Comparison of ENCODE assay signal across 17 cellular contexts in genomic region chr20:51526754-51527153, GRCh38. TPM values are rescaled to one million over a fixed set of nuclear protein-coding genes. Genes with fewer than 3 reads are reported as not detected.
DNase-seq lines count a peak whose midpoint lies in the region; ATAC-seq and TF ChIP-seq lines count a peak whose summit lies in the region.
"Had no signal": no experiment of that assay in that cellular context is flagged by ENCODE, and none has a peak within 500 bp of the region (broad histone marks: within the 10 kb centered on the region; RNA-seq: fewer than 3 reads in every experiment).

No MANE protein-coding gene starts in this region.

- peak; percentile 34 for DNase-seq in NCI-H1105 treated with DMSO at 0.1 percent for 48 hours (lab: John Stamatoyannopoulos, UW)
- no peak for DNase-seq in NCI-H1105 (lab: John Stamatoyannopoulos, UW)
- no peak for DNase-seq in CD4-positive, alpha-beta T cell
- DNase-seq in T-helper 17 cell, result no peak
- no peak for DNase-seq in immature natural killer cell
- no peak for DNase-seq in islet precursor cell
- no peak for DNase-seq in KBM-7
- DNase-seq: 8988T; head of caudate nucleus; mesenchymal stem cell; MM.1S; NCI-H2081 treated with DMSO at 0.1 percent for 48 hours; nucleus accumbens; sigmoid colon; stimulated activated CD4-positive, alpha-beta T cell treated with anti-CD3 and anti-CD28 coated beads, Interleukin-4, amount 100 ng/mL, for 24 hours; trophoblast cell had no signal

- peaks cover 35% of the 10 kb centered on the region for H3K36me3 Mint-ChIP-seq in CD4-positive, alpha-beta T cell (ENCODE audit: low read depth)
- peaks cover 5% of the 10 kb centered on the region for H3K36me3 Mint-ChIP-seq in T-helper 17 cell (ENCODE audit: low read depth)
- peaks cover 9 to 26% (median 12%) of the 10 kb centered on the region in 3 donors for H3K36me3 Mint-ChIP-seq in immature natural killer cell

- H3K27ac Mint-ChIP-seq in CD4-positive, alpha-beta T cell, result peak overlapping the region; percentile 88
- H3K27ac Mint-ChIP-seq in T-helper 17 cell (peak overlapping the region; percentile 98), immature natural killer cell (peak overlapping the region; percentile 93 to 100 (median 98))

- no peaks in the 10 kb centered on the region for H3K27me3 Mint-ChIP-seq in CD4-positive, alpha-beta T cell
- H3K27me3 Mint-ChIP-seq in T-helper 17 cell, result no peaks in the 10 kb centered on the region
- peaks cover 5 to 25% (median 11%) of the 10 kb centered on the region in 3 donors for H3K27me3 Mint-ChIP-seq in immature natural killer cell (ENCODE audit: low read depth in 3 of 3)

- POLR2A ChIA-PET in CD4-positive, alpha-beta T cell (lab: Charles Lee), result interaction anchor here (1.4 to 1.7 kb wide), 3 partner anchors 12 to 14 kb away, joined by 4 read pairs; no protein-coding TSS in a partner anchor

- H3K4me3 Mint-ChIP-seq in CD4-positive, alpha-beta T cell, result no peak overlapping the region
- peak overlapping the region; percentile 75 for H3K4me3 Mint-ChIP-seq in T-helper 17 cell
- peak overlapping the region; percentile 82 to 83 (median 82) for H3K4me3 Mint-ChIP-seq in immature natural killer cell

- H3K27ac ChIP-seq in CD4-positive, alpha-beta T cell (ENCODE audit: low read depth, low read length), result no peak overlapping the region
- H3K27ac ChIP-seq: sigmoid colon had no signal

- no peak for ATAC-seq in CD4-positive, alpha-beta T cell (ENCODE audit: poor library complexity)
- ATAC-seq in T-helper 17 cell, result no peak
- ATAC-seq in HG02870 (IDR thresholded peaks at IDR 0.05; ENCODE audit: unreplicated experiment), result no peak

- no peaks in the 10 kb centered on the region for H3K9me3 Mint-ChIP-seq in CD4-positive, alpha-beta T cell
- H3K9me3 Mint-ChIP-seq in immature natural killer cell, result no peaks in the 10 kb centered on the region

- no peak for TF ChIP-seq CTCF in CD4-positive, alpha-beta T cell (IDR thresholded peaks at IDR 0.05)

- intact Hi-C loops in CD4-positive, alpha-beta T cell (cut with DNase I, micrococcal nuclease), result no loop called here

- H3K9me3 ChIP-seq in CD4-positive, alpha-beta T cell (ENCODE audit: control insufficient read depth, low read length), result no peaks in the 10 kb centered on the region
- no peaks in the 10 kb centered on the region for H3K9me3 ChIP-seq in T-helper 17 cell (ENCODE audit: control insufficient read depth, low read length, poor library complexity, severe bottlenecking)
- H3K9me3 ChIP-seq: sigmoid colon had no signal

- in situ Hi-C loops in KBM-7 (cut with MboI; ENCODE audit: low pct_unique_long_range_greater_than_20kb, low sequenced_read_pairs), result no loop called here

- H3K27me3 ChIP-seq in CD4-positive, alpha-beta T cell (ENCODE audit: control insufficient read depth, insufficient read depth, low read length), result no peaks in the 10 kb centered on the region
- H3K27me3 ChIP-seq: sigmoid colon had no signal

- CTCF ChIA-PET in CD4-positive, alpha-beta T cell (lab: Charles Lee), result interaction anchor here (1.9 kb wide), 1 partner anchor 26 kb away, joined by 6 read pairs; no protein-coding TSS in a partner anchor

- peaks cover 86% of the 10 kb centered on the region for H3K4me1 Mint-ChIP-seq in CD4-positive, alpha-beta T cell (ENCODE audit: low read depth)
- peaks cover 77% of the 10 kb centered on the region for H3K4me1 Mint-ChIP-seq in T-helper 17 cell
- peaks cover 92 to 94% of the 10 kb centered on the region in 2 donors for H3K4me1 Mint-ChIP-seq in immature natural killer cell

RNA-seq across cellular contexts. Expression of gene NFATC2, which starts 15.8 kb away (rescaled TPM):
- 10 to 100 TPM; 32.5 to 33.2 TPM for total RNA-seq in CD4-positive, alpha-beta T cell
- 10 to 100 TPM; 51.0 to 58.7 TPM for total RNA-seq in T-helper 17 cell
- polyA plus RNA-seq in immature natural killer cell, result 100 to 1,000 TPM in 1 of 3 donors, 10 to 100 TPM in 2; 14.5 to 101 (median 21.3) TPM
